In genomic region chr11:111878766-111879636, GRCh38 we compare ENCODE assay signal across 8 cellular contexts.
DNase-seq lines count a peak whose midpoint lies in the region; ATAC-seq and TF ChIP-seq lines count a peak whose summit lies in the region.

Gene CFAP68 (plus strand): TSS chr11:111879541. CDS start chr11:111879561, 20 bp downstream.
Gene FDXACB1 (minus strand): TSS chr11:111879165. CDS start chr11:111879132, 33 bp downstream.

- peak; percentile 89 for TF ChIP-seq POLR2A in erythroblast (IDR thresholded peaks at IDR 0.05; ENCODE audit: low read length)

- H3K4me3 ChIP-seq in mucosa of rectum (ENCODE audit: low read length in 2 of 2), result peak within 1 kb of the TSS; percentile 88 to 98

- H3K4me1 ChIP-seq in mucosa of rectum (ENCODE audit: control insufficient read depth in 2 of 2, insufficient read depth in 2 of 2, low read length in 2 of 2), result peaks cover 7 to 10% of the 10 kb centered on the region in 2 donors

- TF ChIP-seq RAD21 in Ishikawa (IDR thresholded peaks at IDR 0.05; ENCODE audit: low read depth), result peak; percentile 90

- peak; percentile 94 for ATAC-seq in GM21576 (IDR thresholded peaks at IDR 0.05; ENCODE audit: unreplicated experiment)

- no peaks in the 10 kb centered on the region for H3K27me3 ChIP-seq in mucosa of rectum (ENCODE audit: control insufficient read depth in 2 of 2, insufficient read depth in 2 of 2, low read length in 2 of 2)

- no peaks in the 10 kb centered on the region for H3K9me3 ChIP-seq in mucosa of rectum (ENCODE audit: control insufficient read depth in 2 of 2, low read length in 2 of 2)

- peak within 1 kb of the TSS; percentile 77 to 82 for H3K9ac ChIP-seq in mucosa of rectum (ENCODE audit: low read depth in 1 of 2, low read length in 2 of 2)

- peak within 1 kb of the TSS; percentile 94 to 99 for H3K27ac ChIP-seq in mucosa of rectum (ENCODE audit: low read depth in 2 of 2, low read length in 2 of 2)

- H3K36me3 ChIP-seq in mucosa of rectum (ENCODE audit: control insufficient read depth in 2 of 2, insufficient read depth in 2 of 2, low read length in 2 of 2), result peaks cover 0 to 3% of the 10 kb centered on the region in 2 donors

- DNase-seq in DMS53 treated with DMSO at 0.1 percent for 48 hours (lab: John Stamatoyannopoulos, UW; ENCODE audit: unreplicated experiment), result peak; percentile 98
- DNase-seq in OCI-M2 (lab: John Stamatoyannopoulos, UW; ENCODE audit: unreplicated experiment), result peak; percentile 67
- DNase-seq in activated T-cell treated with anti-CD3 and anti-CD28 coated beads, Interleukin-2, amount 50 U/mL, for 1 hour, result peak; percentile 95
- peak; percentile 98 to 99 for DNase-seq in erythroblast (lab: John Stamatoyannopoulos, UW)
- DNase-seq in stimulated activated CD8-positive, alpha-beta memory T cell treated with anti-CD3 and anti-CD28 coated beads, Interleukin-4, amount 100 ng/mL, for 48 hours, result peak; percentile 95

- no peak for TF ChIP-seq EP300 in Ishikawa (IDR thresholded peaks at IDR 0.05; ENCODE audit: borderline replicate concordance)

TF ChIP-seq in Ishikawa, 13 proteins besides CTCF, POLR2A, EP300 and RAD21:
- TF ChIP-seq YY1 (IDR thresholded peaks at IDR 0.05; ENCODE audit: low read depth) (peak; percentile 83), CREB1 (IDR thresholded peaks at IDR 0.05; ENCODE audit: low read depth) (peak; percentile 99), TCF12 (IDR thresholded peaks at IDR 0.05; ENCODE audit: low read depth) (peak; percentile 68), ZBTB7A (IDR thresholded peaks at IDR 0.05; ENCODE audit: low read depth) (no peak), NFIC (IDR thresholded peaks at IDR 0.05) (peak; percentile 33; the same call in 1 of the 2 replicates), MAX (IDR thresholded peaks at IDR 0.05) (peak; percentile 79), CEBPB (IDR thresholded peaks at IDR 0.05) (no peak), TAF1 (IDR thresholded peaks at IDR 0.05; ENCODE audit: low read depth) (peak; percentile 49), USF1 (IDR thresholded peaks at IDR 0.05) (peak; percentile 3; the same call in 1 of the 2 replicates), REST (IDR thresholded peaks at IDR 0.05; ENCODE audit: low read depth) (no peak), FOXM1 (IDR thresholded peaks at IDR 0.05; ENCODE audit: borderline replicate concordance, low read depth) (no peak), TEAD4 (IDR thresholded peaks at IDR 0.05) (peak; percentile 65), EGR1 (IDR thresholded peaks at IDR 0.05) (no peak)

Comparison
In these comparisons a context has a peak if more than half of its experiments do, and no peak if none do; other contexts are left out.
1. Peak in every context shown above with its lines: DNase-seq, ATAC-seq, H3K4me3 ChIP-seq and H3K27ac ChIP-seq.